ENCODE assay signal across 1 cellular context in genomic region chr5:154873791-154874331, GRCh38.
A peak's percentile ranks its signal among the peaks of the same experiment; 100 is the strongest.
TF ChIP-seq lines count a peak whose summit lies in the region.

No MANE protein-coding gene starts in this region.

TF ChIP-seq in SK-N-SH, 30 proteins besides CTCF, POLR2A, EP300 and RAD21:
- TF ChIP-seq MXI1 (IDR thresholded peaks at IDR 0.05; ENCODE audit: low read depth, low read length): peak; percentile 40; the same call in 1 of the 2 replicates
- peak; percentile 81 for TF ChIP-seq GATA2 (CRISPR knock-in tag; IDR thresholded peaks at IDR 0.05)
- no peak for TF ChIP-seq PBX3 (IDR thresholded peaks at IDR 0.05)
- peak; percentile 13 for TF ChIP-seq CHD2 (IDR thresholded peaks at IDR 0.05; ENCODE audit: low read length, partially characterized antibody)
- TF ChIP-seq FOXJ3 (CRISPR knock-in tag; IDR thresholded peaks at IDR 0.05): peak; percentile 38; the same call in 1 of the 2 replicates
- TF ChIP-seq MAX (IDR thresholded peaks at IDR 0.05; ENCODE audit: low read depth): no peak
- peak; percentile 20; the same call in 1 of the 2 replicates for TF ChIP-seq RCOR1 (IDR thresholded peaks at IDR 0.05; ENCODE audit: low read length)
- no peak for TF ChIP-seq TEAD4 (IDR thresholded peaks at IDR 0.05; ENCODE audit: borderline replicate concordance, insufficient read depth)
